25 cellular contexts compared by ENCODE assay signal in genomic region chr4:3727847-3728469, GRCh38. TPM values are rescaled to one million over a fixed set of nuclear protein-coding genes. Genes with fewer than 3 reads are reported as not detected.
DNase-seq lines count a peak whose midpoint lies in the region; ATAC-seq and TF ChIP-seq lines count a peak whose summit lies in the region.
"Had no signal": no experiment of that assay in that cellular context is flagged by ENCODE, and none has a peak within 500 bp of the region (broad histone marks: within the 10 kb centered on the region; RNA-seq: fewer than 3 reads in every experiment).

No MANE protein-coding gene starts in this region.

- no peak overlapping the region for H3K9ac ChIP-seq in neuronal stem cell (ENCODE audit: low read depth, low read length, poor library complexity)
- H3K9ac ChIP-seq: BLaER1 treated with 17β-estradiol and CSF1 and Interleukin-3, amounts not matched to agents 10 nM and 100 nM; GM23248 had no signal

- H2BK120ac ChIP-seq in neuronal stem cell (ENCODE audit: low read depth, low read length) = no peak overlapping the region

- H3K18ac ChIP-seq in neuronal stem cell (ENCODE audit: low read length) = peak overlapping the region; percentile 67

- peak; percentile 58 for TF ChIP-seq EP300 in Ishikawa (IDR thresholded peaks at IDR 0.05; ENCODE audit: borderline replicate concordance)

- peaks cover 0 to 64% (median 30%) of the 10 kb centered on the region in 3 experiments for H3K27me3 ChIP-seq in neuronal stem cell (ENCODE audit: control insufficient read depth in 3 of 3, insufficient read depth in 3 of 3, low read depth in 1 of 3, low read length in 3 of 3)
- H3K27me3 ChIP-seq: BE2C had no signal

- no peaks in the 10 kb centered on the region for H3K36me3 ChIP-seq in neuronal stem cell (replicated peaks in 1 of 2; ENCODE audit: control insufficient read depth in 2 of 2, insufficient read depth in 2 of 2, low read length in 2 of 2)
- H3K36me3 ChIP-seq: BE2C; BLaER1 treated with 17β-estradiol and CSF1 and Interleukin-3, amounts not matched to agents 10 nM and 100 nM had no signal

- H3K79me1 ChIP-seq in neuronal stem cell (ENCODE audit: low read depth, low read length) = no peaks in the 10 kb centered on the region

- H4K8ac ChIP-seq in neuronal stem cell (ENCODE audit: low read depth, low read length) = no peak overlapping the region

- H3K4me2 ChIP-seq in neuronal stem cell (ENCODE audit: insufficient read depth, low read length, poor library complexity, severe bottlenecking) = no peak overlapping the region
- H3K4me2 ChIP-seq: A549 had no signal

- no CpG with 5 or more reads among the region's 16 CpGs for WGBS in neuronal stem cell (ENCODE audit: extremely low coverage in 2 of 2, insufficient read length in 2 of 2, insufficient replicate concordance in 1 of 2), 2 donors

- H3K4ac ChIP-seq in neuronal stem cell (ENCODE audit: low read length) = no peak overlapping the region

- H3K27ac ChIP-seq in neuronal stem cell (replicated peaks; ENCODE audit: low read length) = no peak overlapping the region
- H3K27ac ChIP-seq: A549; BLaER1 treated with 17β-estradiol and CSF1 and Interleukin-3, amounts not matched to agents 10 nM and 100 nM; GM23248 had no signal

- no peak overlapping the region for H2BK12ac ChIP-seq in neuronal stem cell (ENCODE audit: low read length)

- H3K23ac ChIP-seq in neuronal stem cell (ENCODE audit: low read depth, low read length, poor library complexity) = no peak overlapping the region

- peak overlapping the region; percentile 26 for H2BK5ac ChIP-seq in neuronal stem cell (ENCODE audit: low read length)

- no peak overlapping the region for H3K4me3 ChIP-seq in neuronal stem cell (ENCODE audit: low read length in 2 of 2)
- H3K4me3 ChIP-seq: A549; BLaER1 treated with 17β-estradiol and CSF1 and Interleukin-3, amounts not matched to agents 10 nM and 100 nM; GM23248 had no signal

- no peak overlapping the region for H2AFZ ChIP-seq in neuronal stem cell (ENCODE audit: low read length)
- H2AFZ ChIP-seq: GM23248 had no signal

- DNase-seq in Right ventricle myocardium inferior (ENCODE audit: missing footprints) = peak; percentile 61
- no peak for DNase-seq in cardiac septum (ENCODE audit: low spot score)
- peak; percentile 9 for DNase-seq in COLO668 (lab: John Stamatoyannopoulos, UW; ENCODE audit: unreplicated experiment)
- no peak for DNase-seq in neuronal stem cell (ENCODE audit: low spot score)
- DNase-seq: 8988T; ACHN; AML-193; BE2C; Calu3; CD4-positive, alpha-beta T cell; CD8-positive, alpha-beta memory T cell; COR-L47; DMS53; DMS79 treated with DMSO at 0.1 percent for 48 hours; GF-D8; GM23248; H9; HFFc6 had no signal

- no peak for ATAC-seq in Right ventricle myocardium inferior
- ATAC-seq in HG03457 (IDR thresholded peaks at IDR 0.05; ENCODE audit: unreplicated experiment) = no peak
- ATAC-seq in GM21529 (IDR thresholded peaks at IDR 0.05; ENCODE audit: unreplicated experiment) = no peak
- ATAC-seq: HCT116 had no signal

- H2BK15ac ChIP-seq in neuronal stem cell (ENCODE audit: low read length) = peak overlapping the region; percentile 63

- intact Hi-C loops in Right ventricle myocardium inferior (cut with DNase I) = no loop called here
- intact Hi-C loops in cardiac septum (cut with DNase I) = no loop called here

- H3K4me1 ChIP-seq in neuronal stem cell (ENCODE audit: control insufficient read depth in 2 of 2, insufficient read depth in 1 of 2, low read depth in 1 of 2, low read length in 2 of 2) = peaks cover 0 to 29% of the 10 kb centered on the region in 2 donors
- H3K4me1 ChIP-seq: A549 had no signal

- peak overlapping the region; percentile 60 for H2AK5ac ChIP-seq in neuronal stem cell (ENCODE audit: low read depth, low read length)

- H3K9me3 ChIP-seq in neuronal stem cell (replicated peaks in 1 of 2; ENCODE audit: control insufficient read depth in 2 of 2, insufficient read depth in 1 of 2, low read depth in 1 of 2, low read length in 2 of 2) = no peaks in the 10 kb centered on the region
- H3K9me3 ChIP-seq: A549; BE2C; BLaER1 treated with 17β-estradiol and CSF1 and Interleukin-3, amounts not matched to agents 10 nM and 100 nM had no signal

- no peak for TF ChIP-seq RAD21 in Ishikawa (IDR thresholded peaks at IDR 0.05; ENCODE audit: low read depth)

- H4K91ac ChIP-seq in neuronal stem cell (ENCODE audit: low read depth, low read length, poor library complexity) = no peak overlapping the region

- no peak overlapping the region for H3K14ac ChIP-seq in neuronal stem cell (ENCODE audit: low read length)

TF ChIP-seq in Ishikawa, 13 proteins besides CTCF, POLR2A, EP300 and RAD21:
- no peak for TF ChIP-seq FOXM1 (IDR thresholded peaks at IDR 0.05; ENCODE audit: borderline replicate concordance, low read depth)
- no peak for TF ChIP-seq EGR1 (IDR thresholded peaks at IDR 0.05)
- TF ChIP-seq REST (IDR thresholded peaks at IDR 0.05; ENCODE audit: low read depth) = no peak
- no peak for TF ChIP-seq USF1 (IDR thresholded peaks at IDR 0.05)
- no peak for TF ChIP-seq MAX (IDR thresholded peaks at IDR 0.05)
- TF ChIP-seq TEAD4 (IDR thresholded peaks at IDR 0.05) = peak; percentile 36; the same call in 1 of the 2 replicates
- no peak for TF ChIP-seq TAF1 (IDR thresholded peaks at IDR 0.05; ENCODE audit: low read depth)
- TF ChIP-seq YY1 (IDR thresholded peaks at IDR 0.05; ENCODE audit: low read depth) = no peak
- no peak for TF ChIP-seq TCF12 (IDR thresholded peaks at IDR 0.05; ENCODE audit: low read depth)
- TF ChIP-seq ZBTB7A (IDR thresholded peaks at IDR 0.05; ENCODE audit: low read depth) = peak; percentile 86
- no peak for TF ChIP-seq CREB1 (IDR thresholded peaks at IDR 0.05; ENCODE audit: low read depth)
- peak; percentile 83 for TF ChIP-seq NFIC (IDR thresholded peaks at IDR 0.05)
- TF ChIP-seq CEBPB (IDR thresholded peaks at IDR 0.05) = no peak

RNA-seq across cellular contexts. Expression of gene ADRA2C, which starts 38.2 kb away (rescaled TPM):
- total RNA-seq in Right ventricle myocardium inferior (6.9 TPM), cardiac septum (5.4 TPM)
- polyA plus RNA-seq in neuronal stem cell (2013, experiment 1 of 2) = 7.7 TPM
- 7.2 TPM for polyA plus RNA-seq in neuronal stem cell (2013, experiment 2 of 2)
- total RNA-seq: CD4-positive, alpha-beta T cell; CD8-positive, alpha-beta memory T cell had no signal
- polyA plus RNA-seq: CD14-positive monocyte; CD8-positive, alpha-beta memory T cell had no signal

Comparison
In these comparisons a context has a peak if more than half of its experiments do, and no peak if none do; other contexts are left out.
1. DNase-seq: peak in Right ventricle myocardium inferior (single experiment) and COLO668 (single experiment); none in cardiac septum (single experiment) and neuronal stem cell (single experiment).